Comparison of ENCODE assay signal across 8 cellular contexts in the genomic region with DNA sequence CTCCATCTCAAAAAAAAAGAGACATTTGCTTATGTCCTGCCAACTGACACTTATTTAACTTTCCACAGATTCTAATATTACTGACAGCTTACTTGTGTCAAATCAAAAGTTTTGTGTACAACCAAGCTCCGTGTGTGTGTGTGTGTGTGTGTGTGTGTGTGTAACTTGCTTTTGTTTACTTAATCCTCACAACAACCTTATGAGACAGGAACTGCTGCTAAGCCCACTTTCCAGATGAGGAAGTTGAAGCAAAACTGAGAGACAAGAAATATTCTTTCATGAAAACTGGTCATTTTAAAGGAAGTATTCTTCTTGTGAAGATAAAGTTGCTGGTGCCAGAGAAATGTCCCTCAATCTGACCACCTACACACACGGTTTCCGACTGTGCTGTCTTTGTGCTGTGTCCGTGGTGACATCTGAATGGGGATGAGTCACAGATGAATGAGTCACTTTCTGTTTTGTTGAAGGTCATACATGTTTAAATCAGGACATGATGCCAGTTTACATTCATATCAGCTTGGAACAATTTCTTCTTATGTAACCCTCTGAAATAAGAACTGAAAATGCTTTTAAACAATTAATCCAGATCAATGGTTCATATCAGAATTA.
DNase-seq lines count a peak whose midpoint lies in the region; ATAC-seq and TF ChIP-seq lines count a peak whose summit lies in the region.

No MANE protein-coding gene starts in this region.

- H3K4me1 ChIP-seq in osteoblast (ENCODE audit: insufficient read depth, low read length): no peaks in the 10 kb centered on the region

- no peak for TF ChIP-seq CTCF in WTC11 (IDR thresholded peaks at IDR 0.05)
- no peak for TF ChIP-seq CTCF in osteoblast (IDR thresholded peaks at IDR 0.05; ENCODE audit: extremely low read depth, low read depth, low read length)

- ATAC-seq in GM18511 (IDR thresholded peaks at IDR 0.05; ENCODE audit: unreplicated experiment) (peak; percentile 71), HG03175 (IDR thresholded peaks at IDR 0.05; ENCODE audit: unreplicated experiment) (peak; percentile 80), WTC11 (no peak), HG02763 (IDR thresholded peaks at IDR 0.05; ENCODE audit: unreplicated experiment) (no peak)

- 0 out of 2 replicates have a peak, but pooled peaks cover 3% of the 10 kb centered on the region for H3K4me1 Mint-ChIP-seq in WTC11

- H3K27me3 ChIP-seq in osteoblast (ENCODE audit: insufficient read depth, low read length): no peaks in the 10 kb centered on the region

- no peak overlapping the region for H3K27ac Mint-ChIP-seq in WTC11

- H3K9me3 ChIP-seq in osteoblast (ENCODE audit: low read depth, low read length): no peaks in the 10 kb centered on the region

- POLR2A ChIA-PET in WTC11 (lab: Charles Lee): interaction anchor here (0.6 kb wide), 1 partner anchor 14 kb away, joined by 4 read pairs; no protein-coding TSS in a partner anchor

- H3K27ac ChIP-seq in osteoblast (ENCODE audit: low read depth, low read length): no peak overlapping the region

- H3K4me3 ChIP-seq in osteoblast (ENCODE audit: insufficient read depth, low read length): no peak overlapping the region

- no peak for DNase-seq in WTC11 (ENCODE audit: low spot score)
- peak; percentile 61 for DNase-seq in myocyte (ENCODE audit: low read depth)
- no peak for DNase-seq in osteoblast (ENCODE audit: insufficient read length, low spot score, missing footprints)
- no peak for DNase-seq in COR-L47 (lab: John Stamatoyannopoulos, UW)
- DNase-seq in OCI-M2 (lab: John Stamatoyannopoulos, UW; ENCODE audit: unreplicated experiment): no peak

- H3K4me2 ChIP-seq in osteoblast (ENCODE audit: insufficient read depth, low read length): no peak overlapping the region

- CTCF ChIA-PET in WTC11 (lab: Charles Lee): interaction anchor here (1.1 kb wide), 1 partner anchor 74 kb away, joined by 4 read pairs; no protein-coding TSS in a partner anchor

- H3K27me3 Mint-ChIP-seq in WTC11 (ENCODE audit: low read depth): peaks cover 2% of the 10 kb centered on the region; the same call in 1 of the 2 replicates

- no peak overlapping the region for H2AFZ ChIP-seq in osteoblast (ENCODE audit: low read length)

- H3K79me2 ChIP-seq in osteoblast (ENCODE audit: insufficient read depth, low read length): no peaks in the 10 kb centered on the region

- no peaks in the 10 kb centered on the region for H3K36me3 ChIP-seq in osteoblast (ENCODE audit: insufficient read depth, low read length)

- H3K36me3 Mint-ChIP-seq in WTC11: peaks cover 6% of the 10 kb centered on the region; the same call in 1 of the 2 replicates

- no peak overlapping the region for H3K4me3 Mint-ChIP-seq in WTC11

- H4K20me1 ChIP-seq in osteoblast (ENCODE audit: insufficient read depth, low read length): no peaks in the 10 kb centered on the region

- peaks cover 21% of the 10 kb centered on the region for H3K9me3 Mint-ChIP-seq in WTC11

TF ChIP-seq in WTC11, 78 proteins besides CTCF, POLR2A, EP300 and RAD21:
- peak; percentile 57; the same call in 1 of the 2 replicates for TF ChIP-seq GABPB1 (CRISPR knock-in tag; IDR thresholded peaks at IDR 0.05)
- TF ChIP-seq RELA (CRISPR knock-in tag; IDR thresholded peaks at IDR 0.05; ENCODE audit: borderline replicate concordance): no peak

Comparison
In these comparisons a context has a peak if more than half of its experiments do, and no peak if none do; other contexts are left out.
1. ATAC-seq: peak in GM18511 (single experiment) and HG03175 (single experiment); none in WTC11 (single experiment) and HG02763 (single experiment).